ENCODE assay signal across 16 cellular contexts in genomic region chr6:150204705-150205472, GRCh38.
A peak's percentile ranks its signal among the peaks of the same experiment; 100 is the strongest.
DNase-seq lines count a peak whose midpoint lies in the region; TF ChIP-seq lines count a peak whose summit lies in the region.
"Had no signal": no experiment of that assay in that cellular context is flagged by ENCODE, and none has a peak within 500 bp of the region (broad histone marks: within the 10 kb centered on the region; RNA-seq: fewer than 3 reads in every experiment).

No MANE protein-coding gene starts in this region.

- H4K20me1 ChIP-seq in osteoblast (ENCODE audit: insufficient read depth, low read length) = no peaks in the 10 kb centered on the region

- H3K36me3 ChIP-seq in osteoblast (ENCODE audit: insufficient read depth, low read length) = no peaks in the 10 kb centered on the region
- H3K36me3 ChIP-seq: right lobe of liver, uterus had no signal

- H3K79me2 ChIP-seq in osteoblast (ENCODE audit: insufficient read depth, low read length) = no peaks in the 10 kb centered on the region

- DNase-seq in DMS79 (lab: John Stamatoyannopoulos, UW) = peak; percentile 86
- DNase-seq in NCI-H69 (lab: John Stamatoyannopoulos, UW) = peak; percentile 55
- DNase-seq in epithelial cell of esophagus (ENCODE audit: low read depth) = peak; percentile 43
- DNase-seq in osteoblast (ENCODE audit: insufficient read length, low spot score, missing footprints) = peak; percentile 81
- DNase-seq in activated CD8-positive, alpha-beta memory T cell treated with anti-CD3 and anti-CD28 coated beads, Interleukin-2, amount 50 U/mL, for 48 hours = no peak
- DNase-seq in NCI-H82 treated with DMSO at 0.1 percent for 48 hours (lab: John Stamatoyannopoulos, UW; ENCODE audit: unreplicated experiment) = no peak
- DNase-seq in stimulated activated CD4-positive, alpha-beta T cell treated with anti-CD3 and anti-CD28 coated beads, Interleukin-4, amount 100 ng/mL, for 1 hour = no peak
- no peak for DNase-seq in posterior vena cava (ENCODE audit: low spot score)
- DNase-seq: activated CD4-positive, alpha-beta memory T cell treated with anti-CD3 and anti-CD28 coated beads, Interleukin-2, amount 10 ng/mL, durations not matched to agents 7 days and 5 days; activated T-cell treated with anti-CD3 and anti-CD28 coated beads, Interleukin-2, amount 50 U/mL, for 24 hours; NCI-H1092 treated with DMSO at 0.1 percent for 48 hours; right lobe of liver; stimulated activated CD4-positive, alpha-beta T cell treated with anti-CD3 and anti-CD28 coated beads, Interleukin-2, amount 100 ng/mL, for 24 hours; T-helper 1 cell; uterus had no signal

- intact Hi-C loops in posterior vena cava (cut with DNase I) = no loop called here

- peak overlapping the region; percentile 56 for H2AFZ ChIP-seq in osteoblast (ENCODE audit: low read length)

- H3K4me2 ChIP-seq in osteoblast (ENCODE audit: insufficient read depth, low read length) = peak overlapping the region; percentile 36
- H3K4me2 ChIP-seq: KMS-11 had no signal

- TF ChIP-seq CTCF in epithelial cell of esophagus (IDR thresholded peaks at IDR 0.05; ENCODE audit: insufficient read depth, low read depth, low read length, missing control alignments) (no peak), osteoblast (IDR thresholded peaks at IDR 0.05; ENCODE audit: extremely low read depth, low read depth, low read length) (no peak)

- H3K4me3 ChIP-seq in epithelial cell of esophagus (ENCODE audit: low read length) (no peak overlapping the region), osteoblast (ENCODE audit: insufficient read depth, low read length) (peak overlapping the region; percentile 28)
- H3K4me3 ChIP-seq: right lobe of liver, uterus had no signal

- H3K9me3 ChIP-seq in osteoblast (ENCODE audit: low read depth, low read length) = no peaks in the 10 kb centered on the region
- H3K9me3 ChIP-seq: right lobe of liver, uterus had no signal

- no peak overlapping the region for H3K27ac ChIP-seq in osteoblast (ENCODE audit: low read depth, low read length)
- H3K27ac ChIP-seq: KMS-11, right lobe of liver, uterus had no signal

- H3K27me3 ChIP-seq in osteoblast (ENCODE audit: insufficient read depth, low read length) = no peaks in the 10 kb centered on the region
- H3K27me3 ChIP-seq: right lobe of liver, uterus had no signal

- H3K4me1 ChIP-seq in osteoblast (ENCODE audit: insufficient read depth, low read length) = peaks cover 13% of the 10 kb centered on the region
- H3K4me1 ChIP-seq: uterus had no signal

Comparison
In these comparisons a context has a peak if more than half of its experiments do, and no peak if none do; other contexts are left out.
1. DNase-seq: peak in DMS79 (single experiment), NCI-H69 (single experiment), epithelial cell of esophagus (single experiment) and osteoblast (single experiment); none in activated CD8-positive, alpha-beta memory T cell treated with anti-CD3 and anti-CD28 coated beads, Interleukin-2, amount 50 U/mL, for 48 hours (single experiment), NCI-H82 treated with DMSO at 0.1 percent for 48 hours (single experiment), stimulated activated CD4-positive, alpha-beta T cell treated with anti-CD3 and anti-CD28 coated beads, Interleukin-4, amount 100 ng/mL, for 1 hour (single experiment) and posterior vena cava (single experiment).